In genomic region chr10:23694446-23694920, GRCh38 we compare ENCODE assay signal across 9 cellular contexts.
DNase-seq lines count a peak whose midpoint lies in the region; ATAC-seq lines count a peak whose summit lies in the region.
"Had no signal": no experiment of that assay in that cellular context is flagged by ENCODE, and none has a peak within 500 bp of the region (broad histone marks: within the 10 kb centered on the region; RNA-seq: fewer than 3 reads in every experiment).

No MANE protein-coding gene starts in this region.

- no peaks in the 10 kb centered on the region for H3K36me3 ChIP-seq in aorta (ENCODE audit: control insufficient read depth in 1 of 2, insufficient read depth in 2 of 2, low read length in 1 of 2)
- no peaks in the 10 kb centered on the region for H3K36me3 ChIP-seq in CD8-positive, alpha-beta memory T cell (ENCODE audit: insufficient read depth, low read length)

- H3K27ac Mint-ChIP-seq in stimulated activated naive CD8-positive, alpha-beta T cell treated with anti-CD3 and anti-CD28 coated beads, Interleukin-15, Interleukin-2, amounts not matched to agents 100 ng/mL and 50 ng/mL, for 24 hours, result no peak overlapping the region
- H3K27ac Mint-ChIP-seq in dendritic cell treated with granulocyte-macrophage colony-stimulating factor and Interleukin-4, amounts not matched to agents 40 ng/mL and 50 ng/mL, for 4 days, result no peak overlapping the region
- H3K27ac Mint-ChIP-seq in naive thymus-derived CD8-positive, alpha-beta T cell, result no peak overlapping the region
- H3K27ac Mint-ChIP-seq in CD8-positive, alpha-beta memory T cell, result no peak overlapping the region
- H3K27ac Mint-ChIP-seq: activated T-helper 2 cell treated with anti-CD3 and anti-CD28 coated beads, Interferon-gamma antibody, Interleukin-2, Interleukin-4, amounts not matched to agents 10 μg/mL and 5 μg/mL and 100 μg/mL, durations not matched to agents 14 hours and 24 hours and 36 hours had no signal

- H3K27ac ChIP-seq in aorta (ENCODE audit: low read depth in 1 of 2, low read length in 2 of 2), result no peak overlapping the region
- H3K27ac ChIP-seq in CD8-positive, alpha-beta memory T cell (ENCODE audit: low read depth, low read length), result no peak overlapping the region

- no peaks in the 10 kb centered on the region for H3K27me3 ChIP-seq in aorta (ENCODE audit: control insufficient read depth in 1 of 2, insufficient read depth in 2 of 2, low read length in 1 of 2)
- no peaks in the 10 kb centered on the region for H3K27me3 ChIP-seq in CD8-positive, alpha-beta memory T cell (ENCODE audit: insufficient read depth, low read length, poor library complexity, severe bottlenecking)

- no peak for DNase-seq in stimulated activated naive CD8-positive, alpha-beta T cell treated with anti-CD3 and anti-CD28 coated beads, Interleukin-15, Interleukin-2, amounts not matched to agents 100 U/mL and 50 U/mL, for 24 hours
- DNase-seq in naive thymus-derived CD8-positive, alpha-beta T cell, result no peak
- DNase-seq in aorta, result no peak
- DNase-seq in CD8-positive, alpha-beta memory T cell, result no peak
- no peak for DNase-seq in stimulated activated CD8-positive, alpha-beta memory T cell treated with anti-CD3 and anti-CD28 coated beads, Interleukin-4, amount 100 ng/mL, for 48 hours
- DNase-seq in LoVo (ENCODE audit: low spot score), result no peak

- H3K9me3 ChIP-seq in aorta (ENCODE audit: control insufficient read depth, low read length), result no peaks in the 10 kb centered on the region
- H3K9me3 ChIP-seq in CD8-positive, alpha-beta memory T cell (ENCODE audit: low read length), result no peaks in the 10 kb centered on the region

- H3K4me3 ChIP-seq in aorta (ENCODE audit: low read length in 2 of 2), result no peak overlapping the region
- H3K4me3 ChIP-seq in CD8-positive, alpha-beta memory T cell (ENCODE audit: low read length), result no peak overlapping the region

- no peaks in the 10 kb centered on the region for H3K4me1 ChIP-seq in aorta (ENCODE audit: control insufficient read depth in 1 of 2, insufficient read depth in 2 of 2, low read length in 2 of 2)
- no peaks in the 10 kb centered on the region for H3K4me1 ChIP-seq in CD8-positive, alpha-beta memory T cell (ENCODE audit: insufficient read depth, low read length)

- H3K4me1 Mint-ChIP-seq in stimulated activated naive CD8-positive, alpha-beta T cell treated with anti-CD3 and anti-CD28 coated beads, Interleukin-15, Interleukin-2, amounts not matched to agents 100 ng/mL and 50 ng/mL, for 24 hours (ENCODE audit: low read depth), result peaks cover 9% of the 10 kb centered on the region
- H3K4me1 Mint-ChIP-seq in dendritic cell treated with granulocyte-macrophage colony-stimulating factor and Interleukin-4, amounts not matched to agents 40 ng/mL and 50 ng/mL, for 4 days (ENCODE audit: low read depth), result peaks cover 22% of the 10 kb centered on the region
- H3K4me1 Mint-ChIP-seq in naive thymus-derived CD8-positive, alpha-beta T cell, result peaks cover 3 to 18% (median 10%) of the 10 kb centered on the region in 4 donors
- peaks cover 0 to 4% (median 2%) of the 10 kb centered on the region in 3 donors for H3K4me1 Mint-ChIP-seq in CD8-positive, alpha-beta memory T cell

- WGBS in aorta, 2 donors, result 0 to 1% methylated on average over 31 to 49 of the region's 49 CpGs

- peak overlapping the region; percentile 41 for H3K4me3 Mint-ChIP-seq in stimulated activated naive CD8-positive, alpha-beta T cell treated with anti-CD3 and anti-CD28 coated beads, Interleukin-15, Interleukin-2, amounts not matched to agents 100 ng/mL and 50 ng/mL, for 24 hours
- peak overlapping the region; percentile 6 for H3K4me3 Mint-ChIP-seq in dendritic cell treated with granulocyte-macrophage colony-stimulating factor and Interleukin-4, amounts not matched to agents 40 ng/mL and 50 ng/mL, for 4 days
- peak overlapping the region in 9 of 10 donors; percentile 26 to 69 (median 54) for H3K4me3 Mint-ChIP-seq in naive thymus-derived CD8-positive, alpha-beta T cell
- H3K4me3 Mint-ChIP-seq in CD8-positive, alpha-beta memory T cell, result no peak overlapping the region

- H3K27me3 Mint-ChIP-seq in stimulated activated naive CD8-positive, alpha-beta T cell treated with anti-CD3 and anti-CD28 coated beads, Interleukin-15, Interleukin-2, amounts not matched to agents 100 ng/mL and 50 ng/mL, for 24 hours, result peaks cover 58% of the 10 kb centered on the region
- H3K27me3 Mint-ChIP-seq in dendritic cell treated with granulocyte-macrophage colony-stimulating factor and Interleukin-4, amounts not matched to agents 40 ng/mL and 50 ng/mL, for 4 days, result peaks cover 53% of the 10 kb centered on the region
- H3K27me3 Mint-ChIP-seq in naive thymus-derived CD8-positive, alpha-beta T cell, result peaks cover 19 to 79% (median 39%) of the 10 kb centered on the region in 5 donors
- peaks cover 24 to 41% of the 10 kb centered on the region in 2 donors for H3K27me3 Mint-ChIP-seq in CD8-positive, alpha-beta memory T cell

- POLR2A ChIA-PET in naive thymus-derived CD8-positive, alpha-beta T cell (lab: Charles Lee), result no interaction called here
- POLR2A ChIA-PET in CD8-positive, alpha-beta memory T cell (lab: Charles Lee), result no interaction called here

- no peaks in the 10 kb centered on the region for H3K36me3 Mint-ChIP-seq in stimulated activated naive CD8-positive, alpha-beta T cell treated with anti-CD3 and anti-CD28 coated beads, Interleukin-15, Interleukin-2, amounts not matched to agents 100 ng/mL and 50 ng/mL, for 24 hours (ENCODE audit: low read depth)
- H3K36me3 Mint-ChIP-seq in dendritic cell treated with granulocyte-macrophage colony-stimulating factor and Interleukin-4, amounts not matched to agents 40 ng/mL and 50 ng/mL, for 4 days (ENCODE audit: low read depth), result no peaks in the 10 kb centered on the region
- H3K36me3 Mint-ChIP-seq in naive thymus-derived CD8-positive, alpha-beta T cell, result no peaks in the 10 kb centered on the region
- H3K36me3 Mint-ChIP-seq in CD8-positive, alpha-beta memory T cell, result no peaks in the 10 kb centered on the region

- H3K9me3 Mint-ChIP-seq in stimulated activated naive CD8-positive, alpha-beta T cell treated with anti-CD3 and anti-CD28 coated beads, Interleukin-15, Interleukin-2, amounts not matched to agents 100 ng/mL and 50 ng/mL, for 24 hours, result no peaks in the 10 kb centered on the region
- no peaks in the 10 kb centered on the region for H3K9me3 Mint-ChIP-seq in dendritic cell treated with granulocyte-macrophage colony-stimulating factor and Interleukin-4, amounts not matched to agents 40 ng/mL and 50 ng/mL, for 4 days
- no peaks in the 10 kb centered on the region for H3K9me3 Mint-ChIP-seq in naive thymus-derived CD8-positive, alpha-beta T cell
- no peaks in the 10 kb centered on the region for H3K9me3 Mint-ChIP-seq in CD8-positive, alpha-beta memory T cell
- H3K9me3 Mint-ChIP-seq: activated T-helper 2 cell treated with anti-CD3 and anti-CD28 coated beads, Interferon-gamma antibody, Interleukin-2, Interleukin-4, amounts not matched to agents 10 μg/mL and 5 μg/mL and 100 μg/mL, durations not matched to agents 14 hours and 24 hours and 36 hours had no signal

- CTCF ChIA-PET in CD8-positive, alpha-beta memory T cell (lab: Charles Lee), result no interaction called here

- intact Hi-C loops in dendritic cell treated with granulocyte-macrophage colony-stimulating factor and Interleukin-4, amounts not matched to agents 40 ng/mL and 50 ng/mL, for 4 days (cut with micrococcal nuclease), result no loop called here
- intact Hi-C loops in aorta (cut with DNase I), result no loop called here

- no peak for ATAC-seq in stimulated activated naive CD8-positive, alpha-beta T cell treated with anti-CD3 and anti-CD28 coated beads, Interleukin-15, Interleukin-2, amounts not matched to agents 100 U/mL and 50 U/mL, for 24 hours
- ATAC-seq in naive thymus-derived CD8-positive, alpha-beta T cell, result no peak
- ATAC-seq in aorta (ENCODE audit: low FRiP score), result peak; percentile 32

Comparison
In these comparisons a context has a peak if more than half of its experiments do, and no peak if none do; other contexts are left out.
1. H3K4me3 Mint-ChIP-seq: peak in stimulated activated naive CD8-positive, alpha-beta T cell treated with anti-CD3 and anti-CD28 coated beads, Interleukin-15, Interleukin-2, amounts not matched to agents 100 ng/mL and 50 ng/mL, for 24 hours (single experiment), dendritic cell treated with granulocyte-macrophage colony-stimulating factor and Interleukin-4, amounts not matched to agents 40 ng/mL and 50 ng/mL, for 4 days (single experiment) and naive thymus-derived CD8-positive, alpha-beta T cell (9 of 10); none in CD8-positive, alpha-beta memory T cell (0 of 7).